ENCODE assay signal across 1 cellular context in genomic region chr5:178207183-178207916, GRCh38.
TF ChIP-seq lines count a peak whose summit lies in the region.

No MANE protein-coding gene starts in this region.

TF ChIP-seq in GM23338, 12 proteins besides CTCF, POLR2A, EP300 and RAD21 (continued from another document):
- no peak for TF ChIP-seq ZNF462 (CRISPR knock-in tag; IDR thresholded peaks at IDR 0.05)
